ENCODE assay signal across 16 cellular contexts in genomic region chr2:30758315-30758714, GRCh38. TPM values are rescaled to one million over a fixed set of nuclear protein-coding genes. Genes with fewer than 3 reads are reported as not detected.
DNase-seq lines count a peak whose midpoint lies in the region; TF ChIP-seq lines count a peak whose summit lies in the region.
"Had no signal": no experiment of that assay in that cellular context is flagged by ENCODE, and none has a peak within 500 bp of the region (broad histone marks: within the 10 kb centered on the region; RNA-seq: fewer than 3 reads in every experiment).

No MANE protein-coding gene starts in this region.

- H3K4me1 ChIP-seq in left ventricle myocardium inferior, result no peaks in the 10 kb centered on the region
- no peaks in the 10 kb centered on the region for H3K4me1 ChIP-seq in transverse colon
- H3K4me1 ChIP-seq: SJCRH30 had no signal

- H3K4me3 ChIP-seq in left ventricle myocardium inferior (no peak overlapping the region), transverse colon (no peak overlapping the region)
- H3K4me3 ChIP-seq: GM23338, SJCRH30 had no signal

- no peak for TF ChIP-seq CTCF in left ventricle myocardium inferior (IDR thresholded peaks at IDR 0.05; ENCODE audit: borderline replicate concordance)
- no peak for TF ChIP-seq CTCF in brain (conservative IDR thresholded peaks at IDR 0.05)
- no peak for TF ChIP-seq CTCF in nephron progenitor cell (IDR thresholded peaks at IDR 0.05)
- TF ChIP-seq CTCF in transverse colon (IDR thresholded peaks at IDR 0.05), result no peak

- intact Hi-C loops in cardiac septum (cut with DNase I), result no loop called here
- intact Hi-C loops in left ventricle myocardium inferior (cut with micrococcal nuclease), result no loop called here
- intact Hi-C loops in transverse colon (cut with DNase I; ENCODE audit: low total_unique reads), result no loop called here

- DNase-seq in cardiac septum (ENCODE audit: low spot score) (peak; percentile 51), left ventricle myocardium inferior (no peak), nephron progenitor cell (no peak), NCI-H187 treated with DMSO at 0.1 percent for 48 hours (lab: John Stamatoyannopoulos, UW) (no peak), OCI-M1 (lab: John Stamatoyannopoulos, UW) (no peak), transverse colon (no peak), EL (no peak)
- DNase-seq: DMS153, NCI-H1105 treated with DMSO at 0.1 percent for 48 hours, NCI-H2029, NCI-H2171 treated with DMSO at 0.1 percent for 48 hours, NCI-H446 treated with DMSO at 0.1 percent for 48 hours, SJCRH30 had no signal

- H3K9me3 ChIP-seq in left ventricle myocardium inferior (replicated peaks) (no peaks in the 10 kb centered on the region), transverse colon (no peaks in the 10 kb centered on the region)
- H3K9me3 ChIP-seq: SJCRH30 had no signal

- no peak for TF ChIP-seq POLR2A in transverse colon (IDR thresholded peaks at IDR 0.05)

- H3K4me3 Mint-ChIP-seq in brain (no peak overlapping the region), nephron progenitor cell (no peak overlapping the region)
- H3K4me3 Mint-ChIP-seq: GM23338 had no signal

- peaks cover 0 to 5% (median 0%) of the 10 kb centered on the region in 5 experiments for H3K9me3 Mint-ChIP-seq in brain
- H3K9me3 Mint-ChIP-seq in nephron progenitor cell, result no peaks in the 10 kb centered on the region
- H3K9me3 Mint-ChIP-seq: GM23338 had no signal

- H3K4me1 Mint-ChIP-seq in brain, result peaks cover 23% of the 10 kb centered on the region
- H3K4me1 Mint-ChIP-seq in nephron progenitor cell, result peaks cover 20% of the 10 kb centered on the region

- in situ Hi-C loops in transverse colon (cut with MboI; ENCODE audit: low pct_ligation_motif_present in 1 of 4, low pct_unique_long_range_greater_than_20kb in 1 of 4, low sequenced_read_pairs in 3 of 4), result no loop called here

- H3K36me3 ChIP-seq in left ventricle myocardium inferior (no peaks in the 10 kb centered on the region), transverse colon (no peaks in the 10 kb centered on the region)
- H3K36me3 ChIP-seq: SJCRH30 had no signal

- no peak for TF ChIP-seq EP300 in transverse colon (IDR thresholded peaks at IDR 0.05; ENCODE audit: low read depth)

- peak overlapping the region in 3 of 5 experiments; percentile 26 to 56 (median 49) for H3K27ac Mint-ChIP-seq in brain
- H3K27ac Mint-ChIP-seq in nephron progenitor cell, result peak overlapping the region; percentile 31
- H3K27ac Mint-ChIP-seq: GM23338 had no signal

- WGBS in transverse colon (ENCODE audit: low coverage in 1 of 2), 2 donors, result 55 to 100% methylated on average over 1 to 8 of the region's 8 CpGs

- peaks cover 63% of the 10 kb centered on the region for H3K27me3 ChIP-seq in left ventricle myocardium inferior (ENCODE audit: low read depth)
- no peaks in the 10 kb centered on the region for H3K27me3 ChIP-seq in transverse colon

- H3K36me3 Mint-ChIP-seq in brain (no peaks in the 10 kb centered on the region), nephron progenitor cell (ENCODE audit: low read depth) (no peaks in the 10 kb centered on the region)

- no peak overlapping the region for H3K27ac ChIP-seq in left ventricle myocardium inferior (replicated peaks)
- no peak overlapping the region for H3K27ac ChIP-seq in transverse colon
- H3K27ac ChIP-seq: SJCRH30 had no signal

- H3K27me3 Mint-ChIP-seq in brain (peaks cover 29% of the 10 kb centered on the region), nephron progenitor cell (ENCODE audit: low read depth, poor library complexity) (peaks cover 51% of the 10 kb centered on the region)

RNA-seq across cellular contexts. Expression of gene CAPN13, which starts 48.9 kb away (rescaled TPM):
- total RNA-seq in cardiac septum, result not detected
- total RNA-seq in left ventricle myocardium inferior, result not detected
- polyA plus RNA-seq in brain (ENCODE audit: insufficient read depth, low read depth, low replicate concordance), result 1.7 TPM
- total RNA-seq in transverse colon, result 10 to 100 TPM; 24.3 to 83.3 (median 52.3) TPM
- total RNA-seq: A172, SJCRH30 had no signal

Comparison
In these comparisons a context has a peak if more than half of its experiments do, and no peak if none do; other contexts are left out.
1. RNA of gene CAPN13, which starts 48.9 kb away (total RNA-seq): 24.3 to 83.3 TPM in transverse colon; not detected in cardiac septum (single experiment) and not detected in left ventricle myocardium inferior (single experiment); every median in the first group is over 10 times any median in the second.